ENCODE assay signal across 1 cellular context in the genomic region with DNA sequence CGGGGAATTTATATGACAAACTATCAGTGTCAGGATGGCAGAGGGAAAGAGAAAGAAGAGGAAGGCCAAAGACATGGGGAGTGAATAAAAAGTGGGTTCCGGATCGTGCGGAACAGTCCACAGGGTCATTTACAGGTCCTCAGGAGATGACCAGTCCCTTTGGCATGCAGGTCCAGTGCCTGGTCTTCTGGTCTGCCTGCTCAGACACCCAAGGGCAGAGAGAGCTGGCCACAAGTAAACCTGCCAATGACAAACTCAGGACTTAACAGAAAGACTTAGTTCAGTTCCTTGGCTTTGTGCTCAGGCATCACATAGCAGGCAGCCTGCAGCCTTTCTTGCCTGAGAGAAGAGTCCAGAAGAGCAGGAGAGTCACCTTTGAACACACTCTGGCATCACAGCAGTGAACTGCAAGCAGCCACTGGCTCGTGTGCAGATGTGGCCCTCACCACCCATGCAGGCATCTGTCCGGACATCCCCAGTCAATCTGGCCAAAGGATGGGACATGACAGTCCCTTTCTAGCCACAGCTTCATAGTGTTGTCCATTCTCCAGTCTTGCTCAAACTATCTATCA.
TF ChIP-seq lines count a peak whose summit lies in the region.

No MANE protein-coding gene starts in this region.

TF ChIP-seq in HepG2, 621 proteins besides CTCF, POLR2A, EP300 and RAD21 (continued from another document and continues in another):
- TF ChIP-seq, protein P1, sequence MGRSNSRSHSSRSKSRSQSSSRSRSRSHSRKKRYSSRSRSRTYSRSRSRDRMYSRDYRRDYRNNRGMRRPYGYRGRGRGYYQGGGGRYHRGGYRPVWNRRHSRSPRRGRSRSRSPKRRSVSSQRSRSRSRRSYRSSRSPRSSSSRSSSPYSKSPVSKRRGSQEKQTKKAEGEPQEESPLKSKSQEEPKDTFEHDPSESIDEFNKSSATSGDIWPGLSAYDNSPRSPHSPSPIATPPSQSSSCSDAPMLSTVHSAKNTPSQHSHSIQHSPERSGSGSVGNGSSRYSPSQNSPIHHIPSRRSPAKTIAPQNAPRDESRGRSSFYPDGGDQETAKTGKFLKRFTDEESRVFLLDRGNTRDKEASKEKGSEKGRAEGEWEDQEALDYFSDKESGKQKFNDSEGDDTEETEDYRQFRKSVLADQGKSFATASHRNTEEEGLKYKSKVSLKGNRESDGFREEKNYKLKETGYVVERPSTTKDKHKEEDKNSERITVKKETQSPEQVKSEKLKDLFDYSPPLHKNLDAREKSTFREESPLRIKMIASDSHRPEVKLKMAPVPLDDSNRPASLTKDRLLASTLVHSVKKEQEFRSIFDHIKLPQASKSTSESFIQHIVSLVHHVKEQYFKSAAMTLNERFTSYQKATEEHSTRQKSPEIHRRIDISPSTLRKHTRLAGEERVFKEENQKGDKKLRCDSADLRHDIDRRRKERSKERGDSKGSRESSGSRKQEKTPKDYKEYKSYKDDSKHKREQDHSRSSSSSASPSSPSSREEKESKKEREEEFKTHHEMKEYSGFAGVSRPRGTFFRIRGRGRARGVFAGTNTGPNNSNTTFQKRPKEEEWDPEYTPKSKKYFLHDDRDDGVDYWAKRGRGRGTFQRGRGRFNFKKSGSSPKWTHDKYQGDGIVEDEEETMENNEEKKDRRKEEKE (IDR thresholded peaks at IDR 0.05) = no peak
- TF ChIP-seq ZFAT (CRISPR knock-in tag; conservative IDR thresholded peaks at IDR 0.05) (no peak), MYC (CRISPR knock-in tag; IDR thresholded peaks at IDR 0.05; ENCODE audit: borderline replicate concordance) (peak; percentile 23; the same call in 1 of the 2 replicates), ADNP (CRISPR knock-in tag; IDR thresholded peaks at IDR 0.05) (no peak), MLX (CRISPR knock-in tag; IDR thresholded peaks at IDR 0.05) (0 out of 2 replicates have a peak, but pooled peaks have one; percentile 21), STAT5B (CRISPR knock-in tag; IDR thresholded peaks at IDR 0.05) (no peak), IRF2 (CRISPR knock-in tag; IDR thresholded peaks at IDR 0.05) (peak; percentile 67; the same call in 1 of the 2 replicates), ELF1 (CRISPR knock-in tag; IDR thresholded peaks at IDR 0.05) (peak; percentile 59), ZFX (CRISPR knock-in tag; IDR thresholded peaks at IDR 0.05; ENCODE audit: low read depth) (no peak), ZNF124 (CRISPR knock-in tag; IDR thresholded peaks at IDR 0.05) (no peak), SIN3B (IDR thresholded peaks at IDR 0.05; ENCODE audit: low read length) (no peak), CREB3 (CRISPR knock-in tag; IDR thresholded peaks at IDR 0.05) (no peak), SIX4 (CRISPR knock-in tag; IDR thresholded peaks at IDR 0.05) (0 out of 2 replicates have a peak, but pooled peaks have one; percentile 28), ZBTB7A (CRISPR knock-in tag; IDR thresholded peaks at IDR 0.05) (no peak), POLR2G (IDR thresholded peaks at IDR 0.05; ENCODE audit: low read depth, low read length) (peak; percentile 54), RXRB (CRISPR knock-in tag; IDR thresholded peaks at IDR 0.05; ENCODE audit: borderline replicate concordance) (peak; percentile 82), HNRNPK (IDR thresholded peaks at IDR 0.05; ENCODE audit: low read depth, low read length, poor library complexity, severe bottlenecking) (no peak), ZNF331 (CRISPR knock-in tag; IDR thresholded peaks at IDR 0.05) (peak; percentile 77), GTF3A (CRISPR knock-in tag; conservative IDR thresholded peaks at IDR 0.05) (no peak)
- TF ChIP-seq, protein P2, sequence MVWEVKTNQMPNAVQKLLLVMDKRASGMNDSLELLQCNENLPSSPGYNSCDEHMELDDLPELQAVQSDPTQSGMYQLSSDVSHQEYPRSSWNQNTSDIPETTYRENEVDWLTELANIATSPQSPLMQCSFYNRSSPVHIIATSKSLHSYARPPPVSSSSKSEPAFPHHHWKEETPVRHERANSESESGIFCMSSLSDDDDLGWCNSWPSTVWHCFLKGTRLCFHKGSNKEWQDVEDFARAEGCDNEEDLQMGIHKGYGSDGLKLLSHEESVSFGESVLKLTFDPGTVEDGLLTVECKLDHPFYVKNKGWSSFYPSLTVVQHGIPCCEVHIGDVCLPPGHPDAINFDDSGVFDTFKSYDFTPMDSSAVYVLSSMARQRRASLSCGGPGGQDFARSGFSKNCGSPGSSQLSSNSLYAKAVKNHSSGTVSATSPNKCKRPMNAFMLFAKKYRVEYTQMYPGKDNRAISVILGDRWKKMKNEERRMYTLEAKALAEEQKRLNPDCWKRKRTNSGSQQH (CRISPR knock-in tag; IDR thresholded peaks at IDR 0.05; ENCODE audit: low read depth) = peak; percentile 81; the same call in 1 of the 2 replicates
- TF ChIP-seq, protein P3, sequence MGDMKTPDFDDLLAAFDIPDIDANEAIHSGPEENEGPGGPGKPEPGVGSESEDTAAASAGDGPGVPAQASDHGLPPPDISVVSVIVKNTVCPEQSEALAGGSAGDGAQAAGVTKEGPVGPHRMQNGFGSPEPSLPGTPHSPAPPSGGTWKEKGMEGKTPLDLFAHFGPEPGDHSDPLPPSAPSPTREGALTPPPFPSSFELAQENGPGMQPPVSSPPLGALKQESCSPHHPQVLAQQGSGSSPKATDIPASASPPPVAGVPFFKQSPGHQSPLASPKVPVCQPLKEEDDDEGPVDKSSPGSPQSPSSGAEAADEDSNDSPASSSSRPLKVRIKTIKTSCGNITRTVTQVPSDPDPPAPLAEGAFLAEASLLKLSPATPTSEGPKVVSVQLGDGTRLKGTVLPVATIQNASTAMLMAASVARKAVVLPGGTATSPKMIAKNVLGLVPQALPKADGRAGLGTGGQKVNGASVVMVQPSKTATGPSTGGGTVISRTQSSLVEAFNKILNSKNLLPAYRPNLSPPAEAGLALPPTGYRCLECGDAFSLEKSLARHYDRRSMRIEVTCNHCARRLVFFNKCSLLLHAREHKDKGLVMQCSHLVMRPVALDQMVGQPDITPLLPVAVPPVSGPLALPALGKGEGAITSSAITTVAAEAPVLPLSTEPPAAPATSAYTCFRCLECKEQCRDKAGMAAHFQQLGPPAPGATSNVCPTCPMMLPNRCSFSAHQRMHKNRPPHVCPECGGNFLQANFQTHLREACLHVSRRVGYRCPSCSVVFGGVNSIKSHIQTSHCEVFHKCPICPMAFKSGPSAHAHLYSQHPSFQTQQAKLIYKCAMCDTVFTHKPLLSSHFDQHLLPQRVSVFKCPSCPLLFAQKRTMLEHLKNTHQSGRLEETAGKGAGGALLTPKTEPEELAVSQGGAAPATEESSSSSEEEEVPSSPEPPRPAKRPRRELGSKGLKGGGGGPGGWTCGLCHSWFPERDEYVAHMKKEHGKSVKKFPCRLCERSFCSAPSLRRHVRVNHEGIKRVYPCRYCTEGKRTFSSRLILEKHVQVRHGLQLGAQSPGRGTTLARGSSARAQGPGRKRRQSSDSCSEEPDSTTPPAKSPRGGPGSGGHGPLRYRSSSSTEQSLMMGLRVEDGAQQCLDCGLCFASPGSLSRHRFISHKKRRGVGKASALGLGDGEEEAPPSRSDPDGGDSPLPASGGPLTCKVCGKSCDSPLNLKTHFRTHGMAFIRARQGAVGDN (CRISPR knock-in tag; IDR thresholded peaks at IDR 0.05) = peak; percentile 50
- TF ChIP-seq, protein P4, sequence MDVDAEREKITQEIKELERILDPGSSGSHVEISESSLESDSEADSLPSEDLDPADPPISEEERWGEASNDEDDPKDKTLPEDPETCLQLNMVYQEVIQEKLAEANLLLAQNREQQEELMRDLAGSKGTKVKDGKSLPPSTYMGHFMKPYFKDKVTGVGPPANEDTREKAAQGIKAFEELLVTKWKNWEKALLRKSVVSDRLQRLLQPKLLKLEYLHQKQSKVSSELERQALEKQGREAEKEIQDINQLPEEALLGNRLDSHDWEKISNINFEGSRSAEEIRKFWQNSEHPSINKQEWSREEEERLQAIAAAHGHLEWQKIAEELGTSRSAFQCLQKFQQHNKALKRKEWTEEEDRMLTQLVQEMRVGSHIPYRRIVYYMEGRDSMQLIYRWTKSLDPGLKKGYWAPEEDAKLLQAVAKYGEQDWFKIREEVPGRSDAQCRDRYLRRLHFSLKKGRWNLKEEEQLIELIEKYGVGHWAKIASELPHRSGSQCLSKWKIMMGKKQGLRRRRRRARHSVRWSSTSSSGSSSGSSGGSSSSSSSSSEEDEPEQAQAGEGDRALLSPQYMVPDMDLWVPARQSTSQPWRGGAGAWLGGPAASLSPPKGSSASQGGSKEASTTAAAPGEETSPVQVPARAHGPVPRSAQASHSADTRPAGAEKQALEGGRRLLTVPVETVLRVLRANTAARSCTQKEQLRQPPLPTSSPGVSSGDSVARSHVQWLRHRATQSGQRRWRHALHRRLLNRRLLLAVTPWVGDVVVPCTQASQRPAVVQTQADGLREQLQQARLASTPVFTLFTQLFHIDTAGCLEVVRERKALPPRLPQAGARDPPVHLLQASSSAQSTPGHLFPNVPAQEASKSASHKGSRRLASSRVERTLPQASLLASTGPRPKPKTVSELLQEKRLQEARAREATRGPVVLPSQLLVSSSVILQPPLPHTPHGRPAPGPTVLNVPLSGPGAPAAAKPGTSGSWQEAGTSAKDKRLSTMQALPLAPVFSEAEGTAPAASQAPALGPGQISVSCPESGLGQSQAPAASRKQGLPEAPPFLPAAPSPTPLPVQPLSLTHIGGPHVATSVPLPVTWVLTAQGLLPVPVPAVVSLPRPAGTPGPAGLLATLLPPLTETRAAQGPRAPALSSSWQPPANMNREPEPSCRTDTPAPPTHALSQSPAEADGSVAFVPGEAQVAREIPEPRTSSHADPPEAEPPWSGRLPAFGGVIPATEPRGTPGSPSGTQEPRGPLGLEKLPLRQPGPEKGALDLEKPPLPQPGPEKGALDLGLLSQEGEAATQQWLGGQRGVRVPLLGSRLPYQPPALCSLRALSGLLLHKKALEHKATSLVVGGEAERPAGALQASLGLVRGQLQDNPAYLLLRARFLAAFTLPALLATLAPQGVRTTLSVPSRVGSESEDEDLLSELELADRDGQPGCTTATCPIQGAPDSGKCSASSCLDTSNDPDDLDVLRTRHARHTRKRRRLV (CRISPR knock-in tag; IDR thresholded peaks at IDR 0.05) = 0 out of 2 replicates have a peak, but pooled peaks have one; percentile 46
- TF ChIP-seq, protein P5, sequence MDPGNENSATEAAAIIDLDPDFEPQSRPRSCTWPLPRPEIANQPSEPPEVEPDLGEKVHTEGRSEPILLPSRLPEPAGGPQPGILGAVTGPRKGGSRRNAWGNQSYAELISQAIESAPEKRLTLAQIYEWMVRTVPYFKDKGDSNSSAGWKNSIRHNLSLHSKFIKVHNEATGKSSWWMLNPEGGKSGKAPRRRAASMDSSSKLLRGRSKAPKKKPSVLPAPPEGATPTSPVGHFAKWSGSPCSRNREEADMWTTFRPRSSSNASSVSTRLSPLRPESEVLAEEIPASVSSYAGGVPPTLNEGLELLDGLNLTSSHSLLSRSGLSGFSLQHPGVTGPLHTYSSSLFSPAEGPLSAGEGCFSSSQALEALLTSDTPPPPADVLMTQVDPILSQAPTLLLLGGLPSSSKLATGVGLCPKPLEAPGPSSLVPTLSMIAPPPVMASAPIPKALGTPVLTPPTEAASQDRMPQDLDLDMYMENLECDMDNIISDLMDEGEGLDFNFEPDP (CRISPR knock-in tag; conservative IDR thresholded peaks at IDR 0.05) = no peak
- TF ChIP-seq, protein P6, sequence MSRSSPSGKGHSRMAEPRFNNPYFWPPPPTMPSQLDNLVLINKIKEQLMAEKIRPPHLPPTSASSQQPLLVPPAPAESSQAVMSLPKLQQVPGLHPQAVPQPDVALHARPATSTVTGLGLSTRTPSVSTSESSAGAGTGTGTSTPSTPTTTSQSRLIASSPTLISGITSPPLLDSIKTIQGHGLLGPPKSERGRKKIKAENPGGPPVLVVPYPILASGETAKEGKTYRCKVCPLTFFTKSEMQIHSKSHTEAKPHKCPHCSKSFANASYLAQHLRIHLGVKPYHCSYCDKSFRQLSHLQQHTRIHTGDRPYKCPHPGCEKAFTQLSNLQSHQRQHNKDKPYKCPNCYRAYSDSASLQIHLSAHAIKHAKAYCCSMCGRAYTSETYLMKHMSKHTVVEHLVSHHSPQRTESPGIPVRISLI (CRISPR knock-in tag; IDR thresholded peaks at IDR 0.05; ENCODE audit: borderline replicate concordance) = no peak
- TF ChIP-seq, protein P7, sequence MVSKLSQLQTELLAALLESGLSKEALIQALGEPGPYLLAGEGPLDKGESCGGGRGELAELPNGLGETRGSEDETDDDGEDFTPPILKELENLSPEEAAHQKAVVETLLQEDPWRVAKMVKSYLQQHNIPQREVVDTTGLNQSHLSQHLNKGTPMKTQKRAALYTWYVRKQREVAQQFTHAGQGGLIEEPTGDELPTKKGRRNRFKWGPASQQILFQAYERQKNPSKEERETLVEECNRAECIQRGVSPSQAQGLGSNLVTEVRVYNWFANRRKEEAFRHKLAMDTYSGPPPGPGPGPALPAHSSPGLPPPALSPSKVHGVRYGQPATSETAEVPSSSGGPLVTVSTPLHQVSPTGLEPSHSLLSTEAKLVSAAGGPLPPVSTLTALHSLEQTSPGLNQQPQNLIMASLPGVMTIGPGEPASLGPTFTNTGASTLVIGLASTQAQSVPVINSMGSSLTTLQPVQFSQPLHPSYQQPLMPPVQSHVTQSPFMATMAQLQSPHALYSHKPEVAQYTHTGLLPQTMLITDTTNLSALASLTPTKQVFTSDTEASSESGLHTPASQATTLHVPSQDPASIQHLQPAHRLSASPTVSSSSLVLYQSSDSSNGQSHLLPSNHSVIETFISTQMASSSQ (IDR thresholded peaks at IDR 0.05; ENCODE audit: low read depth) = no peak
- TF ChIP-seq, protein P7 (CRISPR knock-in tag; IDR thresholded peaks at IDR 0.05; ENCODE audit: borderline replicate concordance) = 0 out of 2 replicates have a peak, but pooled peaks have one; percentile 34
